Comparison of ENCODE assay signal across 9 cellular contexts in the genomic region with DNA sequence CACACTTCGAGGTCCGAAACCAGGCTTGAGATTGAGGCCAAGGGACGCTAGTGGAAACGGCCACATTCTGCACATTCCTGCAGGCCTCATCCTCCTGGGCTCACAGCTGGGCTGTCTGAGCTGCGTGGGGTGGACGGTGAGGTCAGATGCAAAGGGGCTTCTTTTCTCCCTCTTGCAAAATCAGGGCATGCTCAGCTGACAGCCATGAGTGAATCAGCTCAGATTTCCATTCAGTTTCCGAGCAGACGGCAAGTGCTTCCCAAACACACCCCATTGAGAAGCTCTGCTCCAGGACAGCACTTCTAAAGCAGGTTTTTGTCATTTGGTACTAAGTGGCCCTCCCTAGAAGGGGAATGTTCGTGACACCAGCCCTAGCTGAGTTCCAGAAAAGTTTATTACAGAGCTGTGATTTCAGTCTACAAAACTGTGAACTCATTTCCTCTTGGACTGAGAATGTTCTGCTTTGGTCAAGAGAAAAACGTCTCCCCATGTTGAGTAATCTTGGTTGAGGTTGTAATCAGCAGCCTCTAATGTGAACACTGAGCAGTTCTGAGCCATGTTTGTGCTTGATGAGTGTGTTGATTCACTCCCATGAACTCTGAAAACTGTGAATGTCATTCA. TPM values are rescaled to one million over a fixed set of nuclear protein-coding genes. Genes with fewer than 3 reads are reported as not detected.
A peak's percentile ranks its signal among the peaks of the same experiment; 100 is the strongest.
DNase-seq lines count a peak whose midpoint lies in the region; ATAC-seq, FAIRE-seq and TF ChIP-seq lines count a peak whose summit lies in the region.
"Had no signal": no experiment of that assay in that cellular context is flagged by ENCODE, and none has a peak within 500 bp of the region (broad histone marks: within the 10 kb centered on the region; RNA-seq: fewer than 3 reads in every experiment).

No MANE protein-coding gene starts in this region.

- H3K36me3 ChIP-seq in keratinocyte (ENCODE audit: control insufficient read depth in 2 of 2, extremely low read depth in 1 of 2, insufficient read depth in 2 of 2, low read length in 2 of 2): peaks cover 3 to 4% of the 10 kb centered on the region in 2 experiments
- no peaks in the 10 kb centered on the region for H3K36me3 ChIP-seq in sigmoid colon

- peak overlapping the region; percentile 61 for H3K4me2 ChIP-seq in keratinocyte (ENCODE audit: control insufficient read depth, extremely low read depth, insufficient read depth, low read depth, low read length)

- H2AFZ ChIP-seq in keratinocyte (ENCODE audit: control insufficient read depth, low read length): peak overlapping the region; percentile 47

- 49% methylated on average over 10 of the region's 10 CpGs for WGBS in sigmoid colon, 2 donors

- intact Hi-C loops in sigmoid colon (cut with DNase I): no loop called here

- no peak for TF ChIP-seq POLR2A in sigmoid colon (IDR thresholded peaks at IDR 0.05)

- DNase-seq in H4 (ENCODE audit: low spot score): peak; percentile 64
- peak; percentile 83 to 90 for DNase-seq in cardiac fibroblast (ENCODE audit: low read depth in 2 of 2)
- DNase-seq in keratinocyte (ENCODE audit: low read depth, low spot score): no peak
- DNase-seq in sigmoid colon: peak; percentile 90
- no peak for DNase-seq in GM19240 (ENCODE audit: insufficient read length, low spot score)
- DNase-seq in LoVo (ENCODE audit: low spot score): no peak
- no peak for DNase-seq in stimulated activated effector memory CD8-positive, alpha-beta T cell treated with anti-CD3 and anti-CD28 coated beads, Interleukin-12 subunit alpha, Interleukin-12 subunit beta, amount 100 ng/mL, for 72 hours (ENCODE audit: low spot score in 2 of 2)
- no peak for DNase-seq in inferior parietal cortex (ENCODE audit: extremely low spot score)

- H3K4me3 Mint-ChIP-seq in stimulated activated effector memory CD8-positive, alpha-beta T cell treated with anti-CD3 and anti-CD28 coated beads, Interleukin-12 subunit alpha, Interleukin-12 subunit beta, amount 100 ng/mL, for 72 hours: no peak overlapping the region
- H3K4me3 Mint-ChIP-seq: activated naive CD4-positive, alpha-beta T cell treated with anti-CD3 and anti-CD28 coated beads, Interleukin-2, amount 50 U/mL, for 24 hours had no signal

- H3K4me1 Mint-ChIP-seq in stimulated activated effector memory CD8-positive, alpha-beta T cell treated with anti-CD3 and anti-CD28 coated beads, Interleukin-12 subunit alpha, Interleukin-12 subunit beta, amount 100 ng/mL, for 72 hours: no peaks in the 10 kb centered on the region
- H3K4me1 Mint-ChIP-seq: activated naive CD4-positive, alpha-beta T cell treated with anti-CD3 and anti-CD28 coated beads, Interleukin-2, amount 50 U/mL, for 24 hours had no signal

- H3K27me3 ChIP-seq in keratinocyte (ENCODE audit: control insufficient read depth, extremely low read depth, insufficient read depth, low read length) (no peaks in the 10 kb centered on the region), sigmoid colon (no peaks in the 10 kb centered on the region)

- peak overlapping the region; percentile 35 for H3K9ac ChIP-seq in keratinocyte (ENCODE audit: control insufficient read depth, extremely low read depth, insufficient read depth, low read length)

- peak in 1 of 4 donors; percentile 42 for TF ChIP-seq EP300 in sigmoid colon (IDR thresholded peaks at IDR 0.05)

- H3K9me1 ChIP-seq in keratinocyte (ENCODE audit: control insufficient read depth, extremely low read depth, insufficient read depth, low read length): no peaks in the 10 kb centered on the region

- peaks cover 15% of the 10 kb centered on the region for H3K79me2 ChIP-seq in keratinocyte (ENCODE audit: control insufficient read depth, insufficient read depth, low read length)

- H3K4me3 ChIP-seq in cardiac fibroblast (replicated peaks in 1 of 2; ENCODE audit: low read depth in 2 of 2, low read length in 2 of 2) (no peak overlapping the region), keratinocyte (ENCODE audit: control insufficient read depth in 2 of 3, extremely low read depth in 1 of 3, insufficient read depth in 2 of 3, low read depth in 1 of 3, low read length in 3 of 3) (no peak overlapping the region), sigmoid colon (no peak overlapping the region)

- H3K36me3 Mint-ChIP-seq in stimulated activated effector memory CD8-positive, alpha-beta T cell treated with anti-CD3 and anti-CD28 coated beads, Interleukin-12 subunit alpha, Interleukin-12 subunit beta, amount 100 ng/mL, for 72 hours: no peaks in the 10 kb centered on the region
- H3K36me3 Mint-ChIP-seq: activated naive CD4-positive, alpha-beta T cell treated with anti-CD3 and anti-CD28 coated beads, Interleukin-2, amount 50 U/mL, for 24 hours had no signal

- H3K9me3 ChIP-seq in keratinocyte (ENCODE audit: control insufficient read depth, low read depth, low read length) (no peaks in the 10 kb centered on the region), sigmoid colon (no peaks in the 10 kb centered on the region)

- ATAC-seq in stimulated activated effector memory CD8-positive, alpha-beta T cell treated with anti-CD3 and anti-CD28 coated beads, Interleukin-12 subunit alpha, Interleukin-12 subunit beta, amount 100 ng/mL, for 72 hours: no peak

- FAIRE-seq in keratinocyte (lab: Jason Lieb, UNC): peak; percentile 97

- H3K9me3 Mint-ChIP-seq in stimulated activated effector memory CD8-positive, alpha-beta T cell treated with anti-CD3 and anti-CD28 coated beads, Interleukin-12 subunit alpha, Interleukin-12 subunit beta, amount 100 ng/mL, for 72 hours: no peaks in the 10 kb centered on the region
- H3K9me3 Mint-ChIP-seq: activated naive CD4-positive, alpha-beta T cell treated with anti-CD3 and anti-CD28 coated beads, Interleukin-2, amount 50 U/mL, for 24 hours had no signal

- no peak overlapping the region for H3K27ac Mint-ChIP-seq in stimulated activated effector memory CD8-positive, alpha-beta T cell treated with anti-CD3 and anti-CD28 coated beads, Interleukin-12 subunit alpha, Interleukin-12 subunit beta, amount 100 ng/mL, for 72 hours
- H3K27ac Mint-ChIP-seq: activated naive CD4-positive, alpha-beta T cell treated with anti-CD3 and anti-CD28 coated beads, Interleukin-2, amount 50 U/mL, for 24 hours had no signal

- TF ChIP-seq CTCF in cardiac fibroblast (IDR thresholded peaks at IDR 0.05; ENCODE audit: low read depth, low read length): no peak
- no peak for TF ChIP-seq CTCF in keratinocyte (optimal IDR thresholded peaks at IDR 0.05 in 1 of 3, IDR thresholded peaks at IDR 0.05 in 1 of 3, conservative IDR thresholded peaks at IDR 0.05 in 1 of 3; ENCODE audit: extremely low read depth in 1 of 3, insufficient read depth in 2 of 3, low read length in 3 of 3)
- TF ChIP-seq CTCF in sigmoid colon (IDR thresholded peaks at IDR 0.05): no peak

- peaks cover 34% of the 10 kb centered on the region for H3K4me1 ChIP-seq in keratinocyte (ENCODE audit: control insufficient read depth, extremely low read depth, insufficient read depth, low read length)
- H3K4me1 ChIP-seq in sigmoid colon: peaks cover 0 to 5% (median 0%) of the 10 kb centered on the region in 4 donors

- no peaks in the 10 kb centered on the region for H4K20me1 ChIP-seq in keratinocyte (ENCODE audit: control insufficient read depth, extremely low read depth, insufficient read depth, low read length)

- dilution Hi-C loops in keratinocyte (cut with MboI; ENCODE audit: extremely low pct_ligation_motif_present, low sequenced_read_pairs): no loop called here

- peak overlapping the region; percentile 80 for H3K27ac ChIP-seq in keratinocyte (ENCODE audit: control insufficient read depth, insufficient read depth, low read length)
- H3K27ac ChIP-seq in sigmoid colon: peak overlapping the region; percentile 60 to 67 (median 65)

RNA-seq across cellular contexts. Expression of gene PDPN, which starts 10.0 kb away (rescaled TPM):
- 2.6 and 3.6 TPM in 2 replicates for total RNA-seq in H4 (2014; rRNA removed; shearing (Covaris generic))
- polyA plus RNA-seq in keratinocyte (27.5 to 110 TPM (median 29.9 TPM) in 3 replicates), sigmoid colon (1 to 10 TPM; 2.1 to 9.9 (median 7.8) TPM)
- 42.5 TPM for polyA plus RNA-seq in keratinocyte (2011; ENCODE audit: low read depth)
- polyA plus RNA-seq in keratinocyte (2011; cell fraction: cytosol; rRNA removed): 79.0 and 96.5 TPM in 2 replicates
- 132 and 134 TPM in 2 replicates for polyA plus RNA-seq in keratinocyte (2011; cell fraction: nucleus; rRNA removed)
- polyA plus RNA-seq in keratinocyte (2012; ENCODE audit: low replicate concordance): 61.7 and 117 TPM in 2 replicates
- polyA minus RNA-seq in keratinocyte: 15.7 to 66.3 TPM (median 23.9 TPM) in 3 replicates
- 37.0 TPM for polyA minus RNA-seq in keratinocyte (2011; cell fraction: cytosol; rRNA and poly(A)+ RNA removed)
- polyA minus RNA-seq in keratinocyte (2011; cell fraction: nucleus; rRNA and poly(A)+ RNA removed): 17.3 and 46.8 TPM in 2 replicates
- total RNA-seq in sigmoid colon: 10 to 100 TPM in 3 of 4 donors, 1 to 10 TPM in 1; 5.6 to 14.7 (median 13.5) TPM

Comparison
In these comparisons a context has a peak if more than half of its experiments do, and no peak if none do; other contexts are left out.
1. DNase-seq: peak in H4 (single experiment), cardiac fibroblast (2 of 2) and sigmoid colon (single experiment); none in keratinocyte (single experiment), GM19240 (single experiment), LoVo (single experiment), stimulated activated effector memory CD8-positive, alpha-beta T cell treated with anti-CD3 and anti-CD28 coated beads, Interleukin-12 subunit alpha, Interleukin-12 subunit beta, amount 100 ng/mL, for 72 hours (0 of 2) and inferior parietal cortex (single experiment).